Comparison of ENCODE assay signal across 8 cellular contexts in the genomic region with DNA sequence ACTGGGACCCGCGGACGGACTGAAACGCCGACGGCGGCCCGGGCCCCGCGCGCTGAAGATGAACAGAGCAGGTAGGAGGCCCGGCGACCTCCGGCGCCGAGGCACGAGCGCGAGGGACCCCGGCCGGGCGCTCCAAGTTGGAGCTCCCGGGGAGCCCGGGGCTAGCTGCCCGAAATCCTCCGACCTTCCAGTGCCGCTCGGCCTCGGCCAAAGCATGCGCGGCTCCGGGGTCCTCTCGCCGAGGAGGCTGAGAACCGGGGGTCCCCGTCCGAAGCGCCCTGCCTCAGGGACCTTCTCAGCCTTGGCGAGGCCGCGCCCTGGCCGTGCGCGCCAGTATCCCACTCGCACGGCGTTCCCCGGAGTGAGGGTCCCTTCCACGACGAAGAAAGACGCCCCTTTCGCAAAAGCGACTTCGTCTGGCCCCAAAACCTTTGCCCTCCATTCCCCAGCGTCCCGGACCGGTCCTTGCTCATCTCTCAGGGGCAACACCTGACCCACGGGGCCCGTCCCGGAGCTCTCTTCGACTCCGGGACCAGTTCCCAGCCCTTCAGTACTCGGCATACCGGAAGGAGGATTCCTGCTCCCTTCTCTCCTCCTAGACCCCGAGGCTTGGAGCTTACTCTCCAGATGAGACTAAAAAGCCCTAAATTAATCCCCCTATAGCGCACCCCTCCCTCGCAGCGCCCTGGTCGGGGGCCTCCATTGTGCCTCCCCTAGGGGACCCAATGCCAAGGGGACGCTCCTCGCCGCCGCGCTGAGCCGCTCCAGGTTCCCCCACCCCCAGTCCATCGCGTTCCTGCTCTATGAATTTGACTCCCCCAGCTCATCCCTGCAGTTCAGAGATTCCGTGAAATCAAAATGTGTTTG. TPM values are rescaled to one million over a fixed set of nuclear protein-coding genes. Genes with fewer than 3 reads are reported as not detected.
DNase-seq lines count a peak whose midpoint lies in the region; TF ChIP-seq lines count a peak whose summit lies in the region.
"Had no signal": no experiment of that assay in that cellular context is flagged by ENCODE, and none has a peak within 500 bp of the region (broad histone marks: within the 10 kb centered on the region; RNA-seq: fewer than 3 reads in every experiment).

No MANE protein-coding gene starts in this region.

- WGBS in testis, 2 donors: 1% methylated on average over 35 to 69 of the region's 78 CpGs

- no peak for TF ChIP-seq CTCF in fibroblast of lung (conservative IDR thresholded peaks at IDR 0.05 in 1 of 2, IDR thresholded peaks at IDR 0.05 in 1 of 2; ENCODE audit: low read depth in 1 of 2, low read length in 2 of 2)
- TF ChIP-seq CTCF in testis (IDR thresholded peaks at IDR 0.05): no peak

- no peaks in the 10 kb centered on the region for H4K20me1 ChIP-seq in fibroblast of lung (ENCODE audit: control insufficient read depth, extremely low read depth, insufficient read depth, low read length)

- DNase-seq in adipocyte (ENCODE audit: low read depth) (no peak), fibroblast of lung (ENCODE audit: low read depth in 2 of 2) (no peak), testis (peak; percentile 22), anterior cingulate cortex (lab: John Stamatoyannopoulos, UW) (no peak), NCI-H524 (lab: John Stamatoyannopoulos, UW) (no peak), NCI-H1048 (lab: John Stamatoyannopoulos, UW) (no peak)
- DNase-seq: activated effector memory CD4-positive, alpha-beta T cell treated with anti-CD3 and anti-CD28 coated beads, Interleukin-2, amount 50 U/mL, for 16 hours had no signal

- TF ChIP-seq POLR2A in testis (IDR thresholded peaks at IDR 0.05): no peak

- H3K9ac ChIP-seq in adipocyte (ENCODE audit: low read length) (no peak overlapping the region), fibroblast of lung (ENCODE audit: insufficient read depth, low read length) (no peak overlapping the region), mucosa of stomach (ENCODE audit: low read length) (peak overlapping the region; percentile 54)

- peak overlapping the region; percentile 25 for H3K4me2 ChIP-seq in fibroblast of lung (ENCODE audit: extremely low read depth, insufficient read depth, low read length)

- H3K27me3 ChIP-seq in adipocyte (replicated peaks; ENCODE audit: control insufficient read depth, insufficient read depth, low read length) (peaks cover 43% of the 10 kb centered on the region), fibroblast of lung (ENCODE audit: control insufficient read depth, insufficient read depth, low read length) (peaks cover 24% of the 10 kb centered on the region), mucosa of stomach (ENCODE audit: control insufficient read depth, insufficient read depth, low read length) (peaks cover 49% of the 10 kb centered on the region), testis (no peaks in the 10 kb centered on the region)

- H3K36me3 ChIP-seq in adipocyte (ENCODE audit: control insufficient read depth, insufficient read depth, low read length, severe bottlenecking): no peaks in the 10 kb centered on the region
- H3K36me3 ChIP-seq in fibroblast of lung (ENCODE audit: control insufficient read depth, insufficient read depth, low read length): no peaks in the 10 kb centered on the region
- H3K36me3 ChIP-seq in mucosa of stomach (ENCODE audit: control insufficient read depth, insufficient read depth, low read length): no peaks in the 10 kb centered on the region
- H3K36me3 ChIP-seq in testis (ENCODE audit: low read depth, missing control alignments): no peaks in the 10 kb centered on the region

- H3K9me3 ChIP-seq in adipocyte (ENCODE audit: control insufficient read depth, low read length) (no peaks in the 10 kb centered on the region), fibroblast of lung (ENCODE audit: control insufficient read depth, insufficient read depth, low read depth, low read length) (no peaks in the 10 kb centered on the region), mucosa of stomach (ENCODE audit: control insufficient read depth, low read length) (no peaks in the 10 kb centered on the region), testis (no peaks in the 10 kb centered on the region)

- H3K79me2 ChIP-seq in fibroblast of lung (ENCODE audit: control insufficient read depth, insufficient read depth, low read length): no peaks in the 10 kb centered on the region

- H2AFZ ChIP-seq in fibroblast of lung (ENCODE audit: low read length): no peak overlapping the region

- H3K4me3 ChIP-seq in adipocyte (ENCODE audit: low read length) (peak overlapping the region; percentile 67), fibroblast of lung (replicated peaks in 1 of 4; ENCODE audit: control extremely low read depth in 1 of 4, insufficient read depth in 1 of 4, low read depth in 3 of 4, low read length in 4 of 4) (no peak overlapping the region), mucosa of stomach (ENCODE audit: low read length) (peak overlapping the region; percentile 2), testis (peak overlapping the region; percentile 63 to 72)

- H3K27ac ChIP-seq in fibroblast of lung (ENCODE audit: insufficient read depth, low read length) (no peak overlapping the region), testis (peak overlapping the region; percentile 72 to 79)

- peaks cover 3% of the 10 kb centered on the region for H3K4me1 ChIP-seq in adipocyte (ENCODE audit: control insufficient read depth, insufficient read depth, low read length)
- H3K4me1 ChIP-seq in fibroblast of lung (ENCODE audit: control insufficient read depth, extremely low read depth, insufficient read depth, low read length): no peaks in the 10 kb centered on the region
- peaks cover 19% of the 10 kb centered on the region for H3K4me1 ChIP-seq in mucosa of stomach (ENCODE audit: control insufficient read depth, insufficient read depth, low read length)
- H3K4me1 ChIP-seq in testis: no peaks in the 10 kb centered on the region

- intact Hi-C loops in testis (cut with DNase I; ENCODE audit: low total_unique reads): no loop called here

RNA-seq across cellular contexts. Expression of gene FGD5, which starts 7.7 kb away (rescaled TPM):
- total RNA-seq in fibroblast of lung: 0.50 and 1.0 TPM in 2 replicates
- 0.03 and 1.1 TPM in 2 replicates for polyA plus RNA-seq in fibroblast of lung
- polyA plus RNA-seq in fibroblast of lung (2012): 0.10 and 1.3 TPM in 2 replicates
- polyA minus RNA-seq in fibroblast of lung (ENCODE audit: low replicate concordance): 1.6 and 5.0 TPM in 2 replicates
- total RNA-seq in testis: 10 to 100 TPM; 14.4 to 17.8 TPM
- 15.6 TPM for polyA plus RNA-seq in testis (ENCODE audit: insufficient read depth, low read depth, low replicate concordance)

Comparison
In these comparisons a context has a peak if more than half of its experiments do, and no peak if none do; other contexts are left out.
1. H3K4me3 ChIP-seq: peak in adipocyte (single experiment), mucosa of stomach (single experiment) and testis (2 of 2); none in fibroblast of lung (0 of 4).